Comparison of ENCODE assay signal across 13 cellular contexts in the genomic region with DNA sequence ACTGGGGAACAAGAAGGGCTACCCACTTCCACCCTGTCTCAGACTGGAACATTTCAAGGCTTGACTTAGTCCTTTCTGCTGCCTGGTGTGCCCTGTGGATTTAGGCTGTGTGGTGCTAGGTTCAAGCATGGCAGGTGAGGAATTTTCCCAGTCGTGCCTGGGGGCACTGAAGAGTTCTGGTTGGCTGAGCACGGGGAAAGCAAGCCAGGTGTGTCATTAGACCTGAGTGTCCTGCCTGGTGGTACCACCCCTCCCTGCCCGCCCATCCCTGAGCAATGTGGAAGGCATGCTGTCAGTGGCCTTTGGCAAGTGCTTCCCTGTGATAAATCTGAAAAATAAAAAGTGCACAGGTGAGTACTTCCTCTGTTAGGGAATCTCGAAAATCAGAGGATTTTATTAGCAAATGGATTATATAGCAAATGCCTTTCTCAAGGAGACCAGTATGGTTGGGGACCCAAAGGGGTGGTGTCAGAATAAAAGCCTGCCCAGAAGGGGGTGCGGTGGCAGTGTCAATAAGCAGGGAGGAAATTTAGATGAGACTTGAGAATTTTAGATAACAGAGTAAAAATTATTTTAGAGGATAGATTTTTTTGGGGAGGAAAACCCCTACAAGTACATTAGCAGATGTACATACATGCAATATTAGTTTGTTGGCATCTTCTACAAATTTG. TPM values are rescaled to one million over a fixed set of nuclear protein-coding genes. Genes with fewer than 3 reads are reported as not detected.
DNase-seq lines count a peak whose midpoint lies in the region; ATAC-seq, FAIRE-seq and TF ChIP-seq lines count a peak whose summit lies in the region.
"Had no signal": no experiment of that assay in that cellular context is flagged by ENCODE, and none has a peak within 500 bp of the region (broad histone marks: within the 10 kb centered on the region; RNA-seq: fewer than 3 reads in every experiment).

No MANE protein-coding gene starts in this region.

- no peaks in the 10 kb centered on the region for H3K9me3 Mint-ChIP-seq in progenitor cell of endocrine pancreas (ENCODE audit: low read depth)

- intact Hi-C loops in right lobe of liver (cut with DNase I) = no loop called here
- intact Hi-C loops in HepG2 (cut with micrococcal nuclease; ENCODE audit: unreplicated experiment) = no loop called here
- intact Hi-C loops in Panc1 (cut with micrococcal nuclease; ENCODE audit: unreplicated experiment) = no loop called here
- intact Hi-C loops in kidney (cut with DNase I) = no loop called here

- TF ChIP-seq RAD21 in HepG2 (CRISPR knock-in tag; IDR thresholded peaks at IDR 0.05) = no peak

- H3K36me3 ChIP-seq in right lobe of liver = no peaks in the 10 kb centered on the region
- no peaks in the 10 kb centered on the region for H3K36me3 ChIP-seq in HepG2 (replicated peaks in 1 of 2; ENCODE audit: control insufficient read depth in 1 of 2, insufficient read depth in 2 of 2, low read length in 2 of 2)
- H3K36me3 ChIP-seq in Panc1 (ENCODE audit: control insufficient read depth, insufficient read depth, low read length) = no peaks in the 10 kb centered on the region
- no peaks in the 10 kb centered on the region for H3K36me3 ChIP-seq in kidney (ENCODE audit: control insufficient read depth in 1 of 2, insufficient read depth in 2 of 2, low read length in 2 of 2)
- no peaks in the 10 kb centered on the region for H3K36me3 ChIP-seq in GM23248 (ENCODE audit: low read depth)
- H3K36me3 ChIP-seq: upper lobe of left lung had no signal

- DNase-seq in right lobe of liver (no peak), HepG2 (ENCODE audit: low spot score) (no peak), Panc1 (ENCODE audit: low read depth, low spot score) (no peak), kidney (peak; percentile 88), progenitor cell of endocrine pancreas (ENCODE audit: low spot score, unreplicated experiment) (no peak), GM23248 (no peak)
- no peak for DNase-seq in activated T-cell treated with anti-CD3 and anti-CD28 coated beads, Interleukin-2, amount 50 U/mL, for 48 hours
- DNase-seq: activated CD4-positive, CD25-positive, alpha-beta regulatory T cell; naive B cell; small intestine; upper lobe of left lung had no signal

- H3K9ac ChIP-seq in HepG2 (ENCODE audit: insufficient read depth, low read depth, low read length) = no peak overlapping the region
- H3K9ac ChIP-seq in kidney (ENCODE audit: low read length in 2 of 2) = no peak overlapping the region
- H3K9ac ChIP-seq in GM23248 = no peak overlapping the region

- TF ChIP-seq EP300 in HepG2 (IDR thresholded peaks at IDR 0.05; ENCODE audit: low read depth in 2 of 2, low read length in 2 of 2) = no peak
- no peak for TF ChIP-seq EP300 in HepG2 (CRISPR knock-in tag; IDR thresholded peaks at IDR 0.05; ENCODE audit: borderline replicate concordance)

- H4K20me1 ChIP-seq in HepG2 (ENCODE audit: insufficient read depth, low read length) (no peaks in the 10 kb centered on the region), GM23248 (ENCODE audit: insufficient read depth) (peaks cover 26% of the 10 kb centered on the region; the same call in 1 of the 2 replicates)

- H3K4me3 ChIP-seq in right lobe of liver (no peak overlapping the region), HepG2 (replicated peaks in 1 of 3; ENCODE audit: insufficient read depth in 1 of 3, low read depth in 2 of 3, low read length in 3 of 3) (no peak overlapping the region), Panc1 (ENCODE audit: low read depth in 2 of 2, low read length in 2 of 2) (no peak overlapping the region), kidney (ENCODE audit: low read length in 2 of 2) (no peak overlapping the region), GM23248 (no peak overlapping the region)
- H3K4me3 ChIP-seq: upper lobe of left lung had no signal

- FAIRE-seq in HepG2 (lab: Jason Lieb, UNC) (no peak), kidney (lab: Jason Lieb, UNC) (no peak)
- FAIRE-seq: G401.6, small intestine had no signal

- POLR2A ChIA-PET in HepG2 (lab: Yijun Ruan, JAX) (no interaction called here), Panc1 (lab: Charles Lee) (no interaction called here)

- H3K36me3 Mint-ChIP-seq in progenitor cell of endocrine pancreas (ENCODE audit: insufficient read depth) = no peaks in the 10 kb centered on the region
- H3K36me3 Mint-ChIP-seq: naive B cell had no signal

- no peak for TF ChIP-seq CTCF in right lobe of liver (IDR thresholded peaks at IDR 0.05)
- no peak for TF ChIP-seq CTCF in HepG2 (CRISPR knock-in tag; IDR thresholded peaks at IDR 0.05)
- TF ChIP-seq CTCF in Panc1 (IDR thresholded peaks at IDR 0.05) = no peak
- TF ChIP-seq CTCF in kidney (IDR thresholded peaks at IDR 0.05; ENCODE audit: borderline replicate concordance, extremely low read depth, insufficient read depth) = no peak
- TF ChIP-seq CTCF in progenitor cell of endocrine pancreas (IDR thresholded peaks at IDR 0.05; ENCODE audit: unreplicated experiment) = no peak

- TF ChIP-seq POLR2A in right lobe of liver (IDR thresholded peaks at IDR 0.05) (no peak), HepG2 (IDR thresholded peaks at IDR 0.05; ENCODE audit: insufficient read depth in 1 of 2, low read depth in 2 of 2, low read length in 2 of 2) (no peak)

- in situ Hi-C loops in HepG2 (cut with HindIII; ENCODE audit: extremely low pct_ligation_motif_present, low pct_unique_long_range_greater_than_20kb) (no loop called here), Panc1 (cut with HindIII; ENCODE audit: low pct_unique_long_range_greater_than_20kb, low sequenced_read_pairs) (no loop called here), GM23248 (cut with MboI) (no loop called here)

- H3K4me1 ChIP-seq in right lobe of liver = peaks cover 0 to 56% (median 19%) of the 10 kb centered on the region in 4 donors
- peaks cover 62% of the 10 kb centered on the region for H3K4me1 ChIP-seq in HepG2 (ENCODE audit: insufficient read depth, low read length)
- H3K4me1 ChIP-seq in Panc1 (ENCODE audit: control insufficient read depth, insufficient read depth, low read length) = peaks cover 74% of the 10 kb centered on the region
- H3K4me1 ChIP-seq in kidney (ENCODE audit: control insufficient read depth in 1 of 2, insufficient read depth in 1 of 2, low read depth in 1 of 2, low read length in 2 of 2) = peaks cover 37 to 48% of the 10 kb centered on the region in 2 donors
- H3K4me1 ChIP-seq in GM23248 (ENCODE audit: insufficient read depth) = peaks cover 52% of the 10 kb centered on the region

- no peaks in the 10 kb centered on the region for H3K9me2 ChIP-seq in GM23248 (ENCODE audit: insufficient read depth)

- peaks cover 56% of the 10 kb centered on the region for H3F3A ChIP-seq in GM23248 (ENCODE audit: insufficient read depth)

- H3K9me3 ChIP-seq in right lobe of liver (no peaks in the 10 kb centered on the region), HepG2 (ENCODE audit: low read length) (no peaks in the 10 kb centered on the region), Panc1 (ENCODE audit: control insufficient read depth, insufficient read depth, low read depth, low read length) (no peaks in the 10 kb centered on the region), kidney (ENCODE audit: control insufficient read depth in 1 of 2, low read length in 2 of 2) (no peaks in the 10 kb centered on the region), GM23248 (ENCODE audit: low read depth) (no peaks in the 10 kb centered on the region)
- H3K9me3 ChIP-seq: upper lobe of left lung had no signal

- no peaks in the 10 kb centered on the region for H3K27me3 ChIP-seq in right lobe of liver
- H3K27me3 ChIP-seq in HepG2 (ENCODE audit: control insufficient read depth in 1 of 2, insufficient read depth in 2 of 2, low read length in 2 of 2) = no peaks in the 10 kb centered on the region
- H3K27me3 ChIP-seq in Panc1 (ENCODE audit: control insufficient read depth, insufficient read depth, low read length) = no peaks in the 10 kb centered on the region
- H3K27me3 ChIP-seq in GM23248 (replicated peaks; ENCODE audit: insufficient read depth) = no peaks in the 10 kb centered on the region
- H3K27me3 ChIP-seq: upper lobe of left lung had no signal

- H3K4me3 Mint-ChIP-seq in progenitor cell of endocrine pancreas (ENCODE audit: low read depth) = no peak overlapping the region
- H3K4me3 Mint-ChIP-seq: naive B cell had no signal

- WGBS in right lobe of liver (ENCODE audit: insufficient coverage, low coverage, low lambda C conversion rate, missing lambda C conversion rate) = 94% methylated on average over 2 of the region's 5 CpGs
- 96% methylated on average over 5 of the region's 5 CpGs for WGBS in HepG2 (ENCODE audit: low lambda C conversion rate)
- 96 to 99% methylated on average over 5 of the region's 5 CpGs for WGBS in GM23248 (ENCODE audit: low coverage in 1 of 2, low lambda C conversion rate in 2 of 2, missing lambda C conversion rate in 2 of 2), 2 experiments

- peaks cover 60% of the 10 kb centered on the region for H3K4me1 Mint-ChIP-seq in progenitor cell of endocrine pancreas (ENCODE audit: low read depth)
- H3K4me1 Mint-ChIP-seq: naive B cell had no signal

- H3K27ac ChIP-seq in right lobe of liver (peak overlapping the region in 2 of 3 donors; percentile 92 to 97), HepG2 (ENCODE audit: extremely low read length, insufficient read depth, low read length) (no peak overlapping the region), Panc1 (ENCODE audit: low read length) (peak overlapping the region; percentile 97; the same call in 1 of the 2 replicates), kidney (ENCODE audit: low read depth in 2 of 2, low read length in 2 of 2) (peak overlapping the region; percentile 43 to 78), GM23248 (no peak overlapping the region)

- no peak overlapping the region for H3K4me2 ChIP-seq in HepG2 (ENCODE audit: low read depth, low read length)
- no peak overlapping the region for H3K4me2 ChIP-seq in GM23248 (ENCODE audit: unreplicated experiment)

- no peaks in the 10 kb centered on the region for H3K27me3 Mint-ChIP-seq in progenitor cell of endocrine pancreas

- H2AFZ ChIP-seq in HepG2 (ENCODE audit: low read length) = no peak overlapping the region
- H2AFZ ChIP-seq in GM23248 = no peak overlapping the region

- no peak overlapping the region for H3K27ac Mint-ChIP-seq in progenitor cell of endocrine pancreas
- H3K27ac Mint-ChIP-seq: naive B cell had no signal

- ATAC-seq in right lobe of liver (no peak), HepG2 (no peak), Panc1 (no peak), GM21381 (IDR thresholded peaks at IDR 0.05; ENCODE audit: unreplicated experiment) (no peak)

- peaks cover 87% of the 10 kb centered on the region for H3K79me2 ChIP-seq in HepG2 (ENCODE audit: insufficient read depth, low read length)
- H3K79me2 ChIP-seq in GM23248 (ENCODE audit: insufficient read depth) = peaks cover 95% of the 10 kb centered on the region

- BruUV-seq in HepG2 (replicated peaks; lab: Mats Ljungman, UMichigan) = no TSS peak
- BruUV-seq in Panc1 (replicated peaks; lab: Mats Ljungman, UMichigan) = no TSS peak

- CTCF ChIA-PET in HepG2 (lab: Yijun Ruan, JAX; ENCODE audit: low intra/inter-chr PET ratio, low total read pairs) (no interaction called here), Panc1 (lab: Charles Lee) (no interaction called here)

RNA-seq across cellular contexts. Expression of gene TEAD1, which starts 22.8 kb away (rescaled TPM):
- total RNA-seq in right lobe of liver (10 to 100 TPM; 28.3 to 41.5 (median 32.2) TPM), HepG2 (2016; rRNA removed; fragmentation: Illumina TruSeq; extraction: Trizol) (30.5 and 40.7 TPM in 2 replicates), Panc1 (2021; ENCODE audit: unreplicated experiment) (102 TPM), kidney (77.2 TPM), progenitor cell of endocrine pancreas (92.4 and 95.8 TPM in 2 replicates)
- total RNA-seq in HepG2 (2016; cell fraction: cytosol; rRNA removed; fragmentation: Illumina TruSeq; extraction: Trizol; ENCODE audit: low read depth) = 8.3 and 11.7 TPM in 2 replicates
- 29.5 and 36.2 TPM in 2 replicates for total RNA-seq in HepG2 (2016; cell fraction: insoluble cytoplasmic fraction; rRNA removed; fragmentation: Illumina TruSeq; extraction: Trizol)
- total RNA-seq in HepG2 (2016; cell fraction: membrane; rRNA removed; fragmentation: Illumina TruSeq; extraction: Trizol) = 23.8 and 25.3 TPM in 2 replicates
- 42.8 and 45.0 TPM in 2 replicates for total RNA-seq in HepG2 (2016; cell fraction: nucleus; rRNA removed; fragmentation: Illumina TruSeq; extraction: Trizol)
- polyA plus RNA-seq in HepG2 (2011; rRNA removed) (17.0 and 20.1 TPM in 2 replicates), kidney (ENCODE audit: insufficient read depth, low read depth, low replicate concordance) (7.6 TPM), GM23248 (2016; fragmentation: Nextera tagmentation; extraction: Ambion mirVana) (52.3 and 52.4 TPM in 2 replicates)
- 13.0 and 14.1 TPM in 2 replicates for polyA plus RNA-seq in HepG2 (2011; cell fraction: cytosol; rRNA removed)
- 33.6 and 34.8 TPM in 2 replicates for polyA plus RNA-seq in HepG2 (2011; cell fraction: nucleus; rRNA removed)
- polyA plus RNA-seq in HepG2 (2012) = 25.7 and 29.3 TPM in 2 replicates
- polyA plus RNA-seq in HepG2 (2016; cell fraction: cytosol; fragmentation: Illumina TruSeq; extraction: Trizol; ENCODE audit: low read depth) = 0.77 and 0.92 TPM in 2 replicates
- 19.7 and 21.0 TPM in 2 replicates for polyA plus RNA-seq in HepG2 (2016; cell fraction: insoluble cytoplasmic fraction; fragmentation: Illumina TruSeq; extraction: Trizol; ENCODE audit: low read depth)
- 2.6 and 3.3 TPM in 2 replicates for polyA plus RNA-seq in HepG2 (2016; cell fraction: membrane; fragmentation: Illumina TruSeq; extraction: Trizol; ENCODE audit: low read depth)
- 21.1 and 21.8 TPM in 2 replicates for polyA plus RNA-seq in HepG2 (2016; cell fraction: nucleus; fragmentation: Illumina TruSeq; extraction: Trizol; ENCODE audit: insufficient read depth, low read depth)
- 45.9 and 178 TPM in 2 replicates for polyA minus RNA-seq in HepG2 (2011; rRNA and poly(A)+ RNA removed; ENCODE audit: low replicate concordance)
- 37.4 and 37.9 TPM in 2 replicates for polyA minus RNA-seq in HepG2 (2011; cell fraction: cytosol; rRNA and poly(A)+ RNA removed)
- polyA minus RNA-seq in HepG2 (2011; cell fraction: nucleus; rRNA and poly(A)+ RNA removed) = 69.4 and 79.4 TPM in 2 replicates
- polyA plus RNA-seq in Panc1 (2012; ENCODE audit: insufficient read length) = 37.0 TPM
- 144 and 159 TPM in 2 replicates for total RNA-seq in GM23248 (2014; rRNA removed; shearing (Covaris generic))

Comparison
In these comparisons a context has a peak if more than half of its experiments do, and no peak if none do; other contexts are left out.
1. H3K27ac ChIP-seq: peak in right lobe of liver (2 of 3), Panc1 (single experiment) and kidney (2 of 2); none in HepG2 (single experiment) and GM23248 (single experiment).